27 cellular contexts compared by ENCODE assay signal in genomic region chr5:154269414-154269813, GRCh38.
"Had no signal": no experiment of that assay in that cellular context is flagged by ENCODE, and none has a peak within 500 bp of the region (broad histone marks: within the 10 kb centered on the region; RNA-seq: fewer than 3 reads in every experiment).

No MANE protein-coding gene starts in this region.

- H3K27ac ChIP-seq: heart right ventricle, hepatocyte, left ventricle myocardium inferior, neural progenitor cell, pancreas, prostate gland, skin epidermis, suprapubic skin, thoracic aorta, tibial artery, upper lobe of right lung had no signal

- H3K27me3 ChIP-seq: heart right ventricle, hepatocyte, neural progenitor cell, pancreas, suprapubic skin, tibial artery, upper lobe of right lung had no signal

- ATAC-seq: heart right ventricle; naive thymus-derived CD8-positive, alpha-beta T cell; pancreas; right cardiac atrium; sciatic nerve; upper lobe of right lung had no signal

- H3K4me1 ChIP-seq: prostate gland had no signal

- H3K36me3 ChIP-seq: heart right ventricle, left ventricle myocardium inferior, neural progenitor cell, pancreas, prostate gland, suprapubic skin, thoracic aorta, tibial artery, upper lobe of right lung had no signal

- H3K9me3 ChIP-seq: heart right ventricle, left ventricle myocardium inferior, pancreas, prostate gland, suprapubic skin, thoracic aorta, tibial artery, upper lobe of right lung had no signal

- H3K4me2 ChIP-seq: hepatocyte, neural progenitor cell had no signal

- H3K4me3 Mint-ChIP-seq: naive thymus-derived CD8-positive, alpha-beta T cell; nephron; neural progenitor cell; stimulated activated naive CD8-positive, alpha-beta T cell treated with anti-CD3 and anti-CD28 coated beads, Interleukin-15, Interleukin-2, amounts not matched to agents 100 ng/mL and 50 ng/mL, for 24 hours had no signal

- H3K4me3 ChIP-seq: heart right ventricle, hepatocyte, left ventricle myocardium inferior, lung, neural progenitor cell, pancreas, prostate gland, skin epidermis, suprapubic skin, thoracic aorta, tibial artery, upper lobe of right lung had no signal

- H3K9me3 Mint-ChIP-seq: naive thymus-derived CD8-positive, alpha-beta T cell; nephron; neural progenitor cell; stimulated activated naive CD8-positive, alpha-beta T cell treated with anti-CD3 and anti-CD28 coated beads, Interleukin-15, Interleukin-2, amounts not matched to agents 100 ng/mL and 50 ng/mL, for 24 hours had no signal

- DNase-seq: heart right ventricle; islet precursor cell; left ventricle myocardium inferior; naive thymus-derived CD8-positive, alpha-beta T cell; pancreas; posterior cingulate gyrus; retina; stimulated activated CD4-positive, alpha-beta T cell treated with anti-CD3 and anti-CD28 coated beads, Interleukin-12 subunit alpha, Interleukin-12 subunit beta, amount 100 ng/mL, for 4 hours; stimulated activated CD4-positive, alpha-beta T cell treated with anti-CD3 and anti-CD28 coated beads, Interleukin-15, amount 100 ng/mL, for 24 hours; stimulated activated CD4-positive, alpha-beta T cell treated with anti-CD3 and anti-CD28 coated beads, Interleukin-2, amount 100 ng/mL, for 24 hours; stimulated activated CD4-positive, alpha-beta T cell treated with anti-CD3 and anti-CD28 coated beads, Interleukin-4, amount 100 ng/mL, for 1 hour; stimulated activated naive CD4-positive, alpha-beta T cell; tibial artery; trophoblast cell; upper lobe of right lung had no signal

- H3K27me3 Mint-ChIP-seq: naive thymus-derived CD8-positive, alpha-beta T cell; stimulated activated naive CD8-positive, alpha-beta T cell treated with anti-CD3 and anti-CD28 coated beads, Interleukin-15, Interleukin-2, amounts not matched to agents 100 ng/mL and 50 ng/mL, for 24 hours had no signal

- H3K9ac ChIP-seq: neural progenitor cell had no signal

- FAIRE-seq: pancreas, urothelium cell line had no signal

- H2AFZ ChIP-seq: hepatocyte, neural progenitor cell had no signal

- H3K27ac Mint-ChIP-seq: neural progenitor cell; stimulated activated naive CD8-positive, alpha-beta T cell treated with anti-CD3 and anti-CD28 coated beads, Interleukin-15, Interleukin-2, amounts not matched to agents 100 ng/mL and 50 ng/mL, for 24 hours had no signal
